In the genomic region with DNA sequence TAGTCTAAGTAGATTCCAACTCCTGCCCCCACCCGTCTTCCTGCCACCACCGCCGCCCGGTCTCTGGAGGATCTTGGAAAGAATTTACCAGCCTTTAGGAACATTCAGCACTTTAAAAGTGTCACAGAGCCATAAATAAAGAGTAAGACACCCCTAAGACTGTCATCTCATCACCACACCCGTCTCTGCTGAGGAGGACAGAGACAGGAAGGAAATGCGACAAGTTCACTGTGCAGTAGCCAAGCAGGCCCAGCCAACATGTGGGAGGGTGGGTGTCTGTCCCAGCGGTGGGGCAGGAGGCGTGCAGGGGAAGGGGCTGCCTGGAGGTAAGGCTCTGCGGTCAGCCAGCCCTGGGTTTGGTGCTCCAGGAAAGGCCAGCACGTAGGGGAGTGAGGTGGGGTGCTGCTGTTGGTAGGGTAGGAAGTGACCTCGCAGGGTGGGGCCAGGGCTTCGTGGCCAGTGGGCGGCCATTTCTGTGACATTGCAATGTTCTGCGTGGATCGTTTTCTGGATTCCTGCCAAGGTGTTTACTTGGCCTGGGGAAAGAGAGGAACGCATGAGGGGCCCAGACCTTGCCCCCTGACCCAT, we compare ENCODE assay signal across 8 cellular contexts.
DNase-seq lines count a peak whose midpoint lies in the region; ATAC-seq and TF ChIP-seq lines count a peak whose summit lies in the region.

No MANE protein-coding gene starts in this region.

- H2AFZ ChIP-seq in OCI-LY3 (ENCODE audit: low read depth, low read length), result no peak overlapping the region

- H3K79me2 ChIP-seq in OCI-LY3 (ENCODE audit: low read length), result peaks cover 50% of the 10 kb centered on the region

- peak overlapping the region; percentile 46 to 90 (median 81) for H3K4me3 Mint-ChIP-seq in CD8-positive, alpha-beta memory T cell

- no peaks in the 10 kb centered on the region for H3K27me3 ChIP-seq in CD8-positive, alpha-beta memory T cell (ENCODE audit: insufficient read depth, low read length, poor library complexity, severe bottlenecking)
- no peaks in the 10 kb centered on the region for H3K27me3 ChIP-seq in OCI-LY3 (ENCODE audit: low read depth, low read length)

- peaks cover 48% of the 10 kb centered on the region for H3K4me1 ChIP-seq in CD8-positive, alpha-beta memory T cell (ENCODE audit: insufficient read depth, low read length)
- peaks cover 74% of the 10 kb centered on the region for H3K4me1 ChIP-seq in OCI-LY3 (ENCODE audit: low read length)

- no peaks in the 10 kb centered on the region for H3K9me3 Mint-ChIP-seq in CD8-positive, alpha-beta memory T cell

- no peak for ATAC-seq in GM18909 (IDR thresholded peaks at IDR 0.05; ENCODE audit: poor library complexity, unreplicated experiment)
- ATAC-seq in SK-N-SH treated with all-trans-retinoic acid at 6 μM for 48 hours, result no peak

- peak overlapping the region; percentile 33 for H3K4me3 ChIP-seq in CD8-positive, alpha-beta memory T cell (ENCODE audit: low read length)
- peak overlapping the region; percentile 93 for H3K4me3 ChIP-seq in OCI-LY3 (ENCODE audit: low read length)

- CTCF ChIA-PET in CD8-positive, alpha-beta memory T cell (lab: Charles Lee), result interaction anchor here (0.9 to 1.6 kb wide), 6 partner anchors 15 to 396 kb away, joined by 3 to 6 read pairs (median 3); a partner anchor contains a TSS

- no peaks in the 10 kb centered on the region for H3K36me3 ChIP-seq in CD8-positive, alpha-beta memory T cell (ENCODE audit: insufficient read depth, low read length)
- H3K36me3 ChIP-seq in OCI-LY3 (replicated peaks; ENCODE audit: low read depth, low read length), result peaks cover 18% of the 10 kb centered on the region

- no peak for TF ChIP-seq CTCF in OCI-LY3 (IDR thresholded peaks at IDR 0.05; ENCODE audit: low read depth, low read length)

- no peaks in the 10 kb centered on the region for H3K9me3 ChIP-seq in CD8-positive, alpha-beta memory T cell (ENCODE audit: low read length)
- H3K9me3 ChIP-seq in OCI-LY3 (ENCODE audit: insufficient read depth, low read length), result peaks cover 13% of the 10 kb centered on the region; the same call in 1 of the 2 replicates

- peak overlapping the region; percentile 85 for H3K9ac ChIP-seq in OCI-LY3 (ENCODE audit: low read length)

- peak in 3 of 5 donors; percentile 25 to 74 (median 32) for DNase-seq in CD8-positive, alpha-beta memory T cell
- DNase-seq in caudate nucleus (lab: John Stamatoyannopoulos, UW) (peak in 4 of 61 donors; percentile 50 to 79 (median 60)), pons (ENCODE audit: low spot score) (peak; percentile 63), DMS53 treated with DMSO at 0.1 percent for 48 hours (lab: John Stamatoyannopoulos, UW; ENCODE audit: unreplicated experiment) (no peak), GM19240 (ENCODE audit: insufficient read length, low spot score) (no peak)

- H3K4me1 Mint-ChIP-seq in CD8-positive, alpha-beta memory T cell, result peaks cover 60 to 90% (median 69%) of the 10 kb centered on the region in 3 donors

- POLR2A ChIA-PET in CD8-positive, alpha-beta memory T cell (lab: Charles Lee), result interaction anchor here (1.0 kb wide), 1 partner anchor 77 kb away, joined by 3 read pairs; no protein-coding TSS in a partner anchor

- peaks cover 16% of the 10 kb centered on the region; the same call in 1 of the 2 replicates for H4K20me1 ChIP-seq in OCI-LY3 (ENCODE audit: insufficient read depth, low read length)

- peaks cover 0 to 4% (median 0%) of the 10 kb centered on the region in 3 donors for H3K36me3 Mint-ChIP-seq in CD8-positive, alpha-beta memory T cell

- H3K27ac ChIP-seq in CD8-positive, alpha-beta memory T cell (ENCODE audit: low read depth, low read length), result no peak overlapping the region
- H3K27ac ChIP-seq in OCI-LY3 (ENCODE audit: low read length) (no peak overlapping the region), caudate nucleus (ENCODE audit: low read depth, low read length) (peak overlapping the region; percentile 84)

- H3K4me2 ChIP-seq in OCI-LY3 (ENCODE audit: low read length), result peak overlapping the region; percentile 99

- H3K27me3 Mint-ChIP-seq in CD8-positive, alpha-beta memory T cell, result peaks cover 0 to 15% of the 10 kb centered on the region in 2 donors

- peak overlapping the region in 7 of 8 donors; percentile 15 to 94 (median 86) for H3K27ac Mint-ChIP-seq in CD8-positive, alpha-beta memory T cell

TF ChIP-seq in SK-N-SH treated with all-trans-retinoic acid at 6 μM for 48 hours, 23 proteins besides CTCF, POLR2A, EP300 and RAD21:
- TF ChIP-seq ESRRG (CRISPR knock-in tag; IDR thresholded peaks at IDR 0.05) (no peak), OSR1 (CRISPR knock-in tag; IDR thresholded peaks at IDR 0.05) (no peak), ZFP30 (CRISPR knock-in tag; IDR thresholded peaks at IDR 0.05) (no peak)
- TF ChIP-seq, protein P1, sequence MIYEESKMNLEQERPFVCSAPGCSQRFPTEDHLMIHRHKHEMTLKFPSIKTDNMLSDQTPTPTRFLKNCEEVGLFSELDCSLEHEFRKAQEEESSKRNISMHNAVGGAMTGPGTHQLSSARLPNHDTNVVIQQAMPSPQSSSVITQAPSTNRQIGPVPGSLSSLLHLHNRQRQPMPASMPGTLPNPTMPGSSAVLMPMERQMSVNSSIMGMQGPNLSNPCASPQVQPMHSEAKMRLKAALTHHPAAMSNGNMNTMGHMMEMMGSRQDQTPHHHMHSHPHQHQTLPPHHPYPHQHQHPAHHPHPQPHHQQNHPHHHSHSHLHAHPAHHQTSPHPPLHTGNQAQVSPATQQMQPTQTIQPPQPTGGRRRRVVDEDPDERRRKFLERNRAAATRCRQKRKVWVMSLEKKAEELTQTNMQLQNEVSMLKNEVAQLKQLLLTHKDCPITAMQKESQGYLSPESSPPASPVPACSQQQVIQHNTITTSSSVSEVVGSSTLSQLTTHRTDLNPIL (CRISPR knock-in tag; IDR thresholded peaks at IDR 0.05; ENCODE audit: low read depth), result no peak

Comparison
In these comparisons a context has a peak if more than half of its experiments do, and no peak if none do; other contexts are left out.
1. DNase-seq: peak in CD8-positive, alpha-beta memory T cell (3 of 5) and pons (single experiment); none in DMS53 treated with DMSO at 0.1 percent for 48 hours (single experiment) and GM19240 (single experiment).